Comparison of ENCODE assay signal across 1 cellular context in the genomic region with DNA sequence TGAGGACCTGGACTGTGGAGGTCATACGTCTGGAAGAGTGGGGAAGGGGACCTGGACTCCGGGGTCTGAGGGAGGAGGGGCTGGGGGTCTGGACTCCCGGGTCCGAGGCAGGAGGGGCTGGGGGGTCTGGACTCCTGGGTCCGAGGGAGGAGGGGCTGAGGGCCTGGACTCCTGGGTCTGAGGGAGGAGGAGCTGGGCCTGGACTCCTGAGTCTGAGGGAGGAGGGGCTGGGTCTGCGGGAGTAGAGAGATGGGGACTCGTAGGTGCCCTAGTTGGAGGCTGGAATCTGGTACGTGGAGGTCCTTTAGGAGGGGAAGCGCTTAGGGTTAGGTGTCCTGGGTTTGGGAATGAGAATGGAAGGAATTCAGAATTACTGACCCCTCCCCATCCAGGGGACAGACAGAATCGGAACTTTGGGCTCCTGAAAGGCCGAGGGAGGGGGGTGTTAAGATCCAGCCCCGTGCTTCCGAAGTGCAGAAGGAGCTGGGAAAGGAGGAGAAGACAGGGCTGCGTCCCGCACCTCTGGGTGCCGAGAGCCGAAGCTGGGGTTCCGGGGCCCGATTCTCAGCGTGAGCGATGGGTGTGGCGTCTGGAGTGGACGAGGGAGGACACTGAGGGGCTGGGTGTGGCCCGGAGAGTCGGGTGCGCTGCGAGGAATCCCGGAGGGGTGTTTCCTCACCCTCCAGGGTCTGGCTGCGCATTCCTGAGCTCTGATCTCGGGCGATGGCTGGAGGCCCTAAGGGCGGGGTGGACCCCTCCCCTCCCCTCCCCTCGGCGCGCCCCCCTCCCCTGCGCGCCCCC.
TF ChIP-seq lines count a peak whose summit lies in the region.

No MANE protein-coding gene starts in this region.

TF ChIP-seq in HepG2, 621 proteins besides CTCF, POLR2A, EP300 and RAD21 (continues in another document):
- TF ChIP-seq FOXA3 (CRISPR knock-in tag; IDR thresholded peaks at IDR 0.05) (no peak), TOE1 (CRISPR knock-in tag; IDR thresholded peaks at IDR 0.05) (no peak), ZNF891 (CRISPR knock-in tag; IDR thresholded peaks at IDR 0.05) (no peak), NBN (conservative IDR thresholded peaks at IDR 0.05) (no peak), ISL2 (CRISPR knock-in tag; IDR thresholded peaks at IDR 0.05) (no peak), HNRNPL (IDR thresholded peaks at IDR 0.05; ENCODE audit: low read depth, low read length) (no peak), ZNF747 (CRISPR knock-in tag; IDR thresholded peaks at IDR 0.05; ENCODE audit: borderline replicate concordance) (0 out of 2 replicates have a peak, but pooled peaks have one; percentile 34), ATAD3A (CRISPR knock-in tag; IDR thresholded peaks at IDR 0.05) (no peak), STAT5B (CRISPR knock-in tag; IDR thresholded peaks at IDR 0.05) (no peak), ZNF792 (CRISPR knock-in tag; IDR thresholded peaks at IDR 0.05) (no peak; the same call in 1 of the 2 replicates), ETV6 (CRISPR knock-in tag; conservative IDR thresholded peaks at IDR 0.05) (no peak), RFXANK (CRISPR knock-in tag; IDR thresholded peaks at IDR 0.05) (no peak), ZNF263 (CRISPR knock-in tag; IDR thresholded peaks at IDR 0.05) (peak; percentile 67; the same call in 1 of the 2 replicates), HOXD1 (CRISPR knock-in tag; IDR thresholded peaks at IDR 0.05) (0 out of 2 replicates have a peak, but pooled peaks have one; percentile 10), MYC (CRISPR knock-in tag; IDR thresholded peaks at IDR 0.05; ENCODE audit: borderline replicate concordance) (0 out of 2 replicates have a peak, but pooled peaks have one; percentile 18), SOX13 (IDR thresholded peaks at IDR 0.05) (no peak), SOX13 (CRISPR knock-in tag; conservative IDR thresholded peaks at IDR 0.05 in 1 of 2, IDR thresholded peaks at IDR 0.05 in 1 of 2) (peak in 1 of 2 experiments; percentile 96; a peak in 2 of 4 replicates), TMF1 (CRISPR knock-in tag; IDR thresholded peaks at IDR 0.05; ENCODE audit: low read depth) (no peak), ZNF619 (CRISPR knock-in tag; IDR thresholded peaks at IDR 0.05) (no peak), ZNF253 (CRISPR knock-in tag; IDR thresholded peaks at IDR 0.05; ENCODE audit: borderline replicate concordance) (no peak), YEATS2 (CRISPR knock-in tag; IDR thresholded peaks at IDR 0.05; ENCODE audit: borderline replicate concordance) (no peak), KAT8 (CRISPR knock-in tag; IDR thresholded peaks at IDR 0.05) (peak; percentile 9; the same call in 1 of the 2 replicates), ZNF605 (CRISPR knock-in tag; IDR thresholded peaks at IDR 0.05) (peak; percentile 25; the same call in 1 of the 2 replicates), ZSCAN22 (CRISPR knock-in tag; IDR thresholded peaks at IDR 0.05) (peak; percentile 98), ASH2L (IDR thresholded peaks at IDR 0.05; ENCODE audit: insufficient read length, low read depth, low read length) (peak; percentile 23), ZSCAN30 (CRISPR knock-in tag; IDR thresholded peaks at IDR 0.05) (no peak), ZNF766 (CRISPR knock-in tag; IDR thresholded peaks at IDR 0.05; ENCODE audit: borderline replicate concordance) (no peak), LCORL (IDR thresholded peaks at IDR 0.05) (no peak), LCORL (CRISPR knock-in tag; IDR thresholded peaks at IDR 0.05) (0 out of 2 replicates have a peak, but pooled peaks have one; percentile 3), HNRNPK (IDR thresholded peaks at IDR 0.05; ENCODE audit: low read depth, low read length, poor library complexity, severe bottlenecking) (no peak), AGO2 (optimal IDR thresholded peaks at IDR 0.05; ENCODE audit: low read depth, low read length) (peak; percentile 9), PHF8 (CRISPR knock-in tag; IDR thresholded peaks at IDR 0.05) (0 out of 2 replicates have a peak, but pooled peaks have one; percentile 3)
- TF ChIP-seq, protein P1, sequence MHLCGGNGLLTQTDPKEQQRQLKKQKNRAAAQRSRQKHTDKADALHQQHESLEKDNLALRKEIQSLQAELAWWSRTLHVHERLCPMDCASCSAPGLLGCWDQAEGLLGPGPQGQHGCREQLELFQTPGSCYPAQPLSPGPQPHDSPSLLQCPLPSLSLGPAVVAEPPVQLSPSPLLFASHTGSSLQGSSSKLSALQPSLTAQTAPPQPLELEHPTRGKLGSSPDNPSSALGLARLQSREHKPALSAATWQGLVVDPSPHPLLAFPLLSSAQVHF (CRISPR knock-in tag; IDR thresholded peaks at IDR 0.05): no peak
- TF ChIP-seq, protein P2, sequence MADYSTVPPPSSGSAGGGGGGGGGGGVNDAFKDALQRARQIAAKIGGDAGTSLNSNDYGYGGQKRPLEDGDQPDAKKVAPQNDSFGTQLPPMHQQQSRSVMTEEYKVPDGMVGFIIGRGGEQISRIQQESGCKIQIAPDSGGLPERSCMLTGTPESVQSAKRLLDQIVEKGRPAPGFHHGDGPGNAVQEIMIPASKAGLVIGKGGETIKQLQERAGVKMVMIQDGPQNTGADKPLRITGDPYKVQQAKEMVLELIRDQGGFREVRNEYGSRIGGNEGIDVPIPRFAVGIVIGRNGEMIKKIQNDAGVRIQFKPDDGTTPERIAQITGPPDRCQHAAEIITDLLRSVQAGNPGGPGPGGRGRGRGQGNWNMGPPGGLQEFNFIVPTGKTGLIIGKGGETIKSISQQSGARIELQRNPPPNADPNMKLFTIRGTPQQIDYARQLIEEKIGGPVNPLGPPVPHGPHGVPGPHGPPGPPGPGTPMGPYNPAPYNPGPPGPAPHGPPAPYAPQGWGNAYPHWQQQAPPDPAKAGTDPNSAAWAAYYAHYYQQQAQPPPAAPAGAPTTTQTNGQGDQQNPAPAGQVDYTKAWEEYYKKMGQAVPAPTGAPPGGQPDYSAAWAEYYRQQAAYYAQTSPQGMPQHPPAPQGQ (CRISPR knock-in tag; IDR thresholded peaks at IDR 0.05; ENCODE audit: borderline replicate concordance): no peak
- TF ChIP-seq, protein P3, sequence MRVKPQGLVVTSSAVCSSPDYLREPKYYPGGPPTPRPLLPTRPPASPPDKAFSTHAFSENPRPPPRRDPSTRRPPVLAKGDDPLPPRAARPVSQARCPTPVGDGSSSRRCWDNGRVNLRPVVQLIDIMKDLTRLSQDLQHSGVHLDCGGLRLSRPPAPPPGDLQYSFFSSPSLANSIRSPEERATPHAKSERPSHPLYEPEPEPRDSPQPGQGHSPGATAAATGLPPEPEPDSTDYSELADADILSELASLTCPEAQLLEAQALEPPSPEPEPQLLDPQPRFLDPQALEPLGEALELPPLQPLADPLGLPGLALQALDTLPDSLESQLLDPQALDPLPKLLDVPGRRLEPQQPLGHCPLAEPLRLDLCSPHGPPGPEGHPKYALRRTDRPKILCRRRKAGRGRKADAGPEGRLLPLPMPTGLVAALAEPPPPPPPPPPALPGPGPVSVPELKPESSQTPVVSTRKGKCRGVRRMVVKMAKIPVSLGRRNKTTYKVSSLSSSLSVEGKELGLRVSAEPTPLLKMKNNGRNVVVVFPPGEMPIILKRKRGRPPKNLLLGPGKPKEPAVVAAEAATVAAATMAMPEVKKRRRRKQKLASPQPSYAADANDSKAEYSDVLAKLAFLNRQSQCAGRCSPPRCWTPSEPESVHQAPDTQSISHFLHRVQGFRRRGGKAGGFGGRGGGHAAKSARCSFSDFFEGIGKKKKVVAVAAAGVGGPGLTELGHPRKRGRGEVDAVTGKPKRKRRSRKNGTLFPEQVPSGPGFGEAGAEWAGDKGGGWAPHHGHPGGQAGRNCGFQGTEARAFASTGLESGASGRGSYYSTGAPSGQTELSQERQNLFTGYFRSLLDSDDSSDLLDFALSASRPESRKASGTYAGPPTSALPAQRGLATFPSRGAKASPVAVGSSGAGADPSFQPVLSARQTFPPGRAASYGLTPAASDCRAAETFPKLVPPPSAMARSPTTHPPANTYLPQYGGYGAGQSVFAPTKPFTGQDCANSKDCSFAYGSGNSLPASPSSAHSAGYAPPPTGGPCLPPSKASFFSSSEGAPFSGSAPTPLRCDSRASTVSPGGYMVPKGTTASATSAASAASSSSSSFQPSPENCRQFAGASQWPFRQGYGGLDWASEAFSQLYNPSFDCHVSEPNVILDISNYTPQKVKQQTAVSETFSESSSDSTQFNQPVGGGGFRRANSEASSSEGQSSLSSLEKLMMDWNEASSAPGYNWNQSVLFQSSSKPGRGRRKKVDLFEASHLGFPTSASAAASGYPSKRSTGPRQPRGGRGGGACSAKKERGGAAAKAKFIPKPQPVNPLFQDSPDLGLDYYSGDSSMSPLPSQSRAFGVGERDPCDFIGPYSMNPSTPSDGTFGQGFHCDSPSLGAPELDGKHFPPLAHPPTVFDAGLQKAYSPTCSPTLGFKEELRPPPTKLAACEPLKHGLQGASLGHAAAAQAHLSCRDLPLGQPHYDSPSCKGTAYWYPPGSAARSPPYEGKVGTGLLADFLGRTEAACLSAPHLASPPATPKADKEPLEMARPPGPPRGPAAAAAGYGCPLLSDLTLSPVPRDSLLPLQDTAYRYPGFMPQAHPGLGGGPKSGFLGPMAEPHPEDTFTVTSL (CRISPR knock-in tag; IDR thresholded peaks at IDR 0.05; ENCODE audit: borderline replicate concordance): 0 out of 2 replicates have a peak, but pooled peaks have one; percentile 6
- TF ChIP-seq, protein P4, sequence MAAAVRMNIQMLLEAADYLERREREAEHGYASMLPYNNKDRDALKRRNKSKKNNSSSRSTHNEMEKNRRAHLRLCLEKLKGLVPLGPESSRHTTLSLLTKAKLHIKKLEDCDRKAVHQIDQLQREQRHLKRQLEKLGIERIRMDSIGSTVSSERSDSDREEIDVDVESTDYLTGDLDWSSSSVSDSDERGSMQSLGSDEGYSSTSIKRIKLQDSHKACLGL (CRISPR knock-in tag; IDR thresholded peaks at IDR 0.05): no peak
- TF ChIP-seq, protein P5, sequence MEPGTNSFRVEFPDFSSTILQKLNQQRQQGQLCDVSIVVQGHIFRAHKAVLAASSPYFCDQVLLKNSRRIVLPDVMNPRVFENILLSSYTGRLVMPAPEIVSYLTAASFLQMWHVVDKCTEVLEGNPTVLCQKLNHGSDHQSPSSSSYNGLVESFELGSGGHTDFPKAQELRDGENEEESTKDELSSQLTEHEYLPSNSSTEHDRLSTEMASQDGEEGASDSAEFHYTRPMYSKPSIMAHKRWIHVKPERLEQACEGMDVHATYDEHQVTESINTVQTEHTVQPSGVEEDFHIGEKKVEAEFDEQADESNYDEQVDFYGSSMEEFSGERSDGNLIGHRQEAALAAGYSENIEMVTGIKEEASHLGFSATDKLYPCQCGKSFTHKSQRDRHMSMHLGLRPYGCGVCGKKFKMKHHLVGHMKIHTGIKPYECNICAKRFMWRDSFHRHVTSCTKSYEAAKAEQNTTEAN (CRISPR knock-in tag; conservative IDR thresholded peaks at IDR 0.05): no peak
- TF ChIP-seq, protein P6, sequence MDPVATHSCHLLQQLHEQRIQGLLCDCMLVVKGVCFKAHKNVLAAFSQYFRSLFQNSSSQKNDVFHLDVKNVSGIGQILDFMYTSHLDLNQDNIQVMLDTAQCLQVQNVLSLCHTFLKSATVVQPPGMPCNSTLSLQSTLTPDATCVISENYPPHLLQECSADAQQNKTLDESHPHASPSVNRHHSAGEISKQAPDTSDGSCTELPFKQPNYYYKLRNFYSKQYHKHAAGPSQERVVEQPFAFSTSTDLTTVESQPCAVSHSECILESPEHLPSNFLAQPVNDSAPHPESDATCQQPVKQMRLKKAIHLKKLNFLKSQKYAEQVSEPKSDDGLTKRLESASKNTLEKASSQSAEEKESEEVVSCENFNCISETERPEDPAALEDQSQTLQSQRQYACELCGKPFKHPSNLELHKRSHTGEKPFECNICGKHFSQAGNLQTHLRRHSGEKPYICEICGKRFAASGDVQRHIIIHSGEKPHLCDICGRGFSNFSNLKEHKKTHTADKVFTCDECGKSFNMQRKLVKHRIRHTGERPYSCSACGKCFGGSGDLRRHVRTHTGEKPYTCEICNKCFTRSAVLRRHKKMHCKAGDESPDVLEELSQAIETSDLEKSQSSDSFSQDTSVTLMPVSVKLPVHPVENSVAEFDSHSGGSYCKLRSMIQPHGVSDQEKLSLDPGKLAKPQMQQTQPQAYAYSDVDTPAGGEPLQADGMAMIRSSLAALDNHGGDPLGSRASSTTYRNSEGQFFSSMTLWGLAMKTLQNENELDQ (CRISPR knock-in tag; IDR thresholded peaks at IDR 0.05; ENCODE audit: borderline replicate concordance): no peak
- TF ChIP-seq, protein P7, sequence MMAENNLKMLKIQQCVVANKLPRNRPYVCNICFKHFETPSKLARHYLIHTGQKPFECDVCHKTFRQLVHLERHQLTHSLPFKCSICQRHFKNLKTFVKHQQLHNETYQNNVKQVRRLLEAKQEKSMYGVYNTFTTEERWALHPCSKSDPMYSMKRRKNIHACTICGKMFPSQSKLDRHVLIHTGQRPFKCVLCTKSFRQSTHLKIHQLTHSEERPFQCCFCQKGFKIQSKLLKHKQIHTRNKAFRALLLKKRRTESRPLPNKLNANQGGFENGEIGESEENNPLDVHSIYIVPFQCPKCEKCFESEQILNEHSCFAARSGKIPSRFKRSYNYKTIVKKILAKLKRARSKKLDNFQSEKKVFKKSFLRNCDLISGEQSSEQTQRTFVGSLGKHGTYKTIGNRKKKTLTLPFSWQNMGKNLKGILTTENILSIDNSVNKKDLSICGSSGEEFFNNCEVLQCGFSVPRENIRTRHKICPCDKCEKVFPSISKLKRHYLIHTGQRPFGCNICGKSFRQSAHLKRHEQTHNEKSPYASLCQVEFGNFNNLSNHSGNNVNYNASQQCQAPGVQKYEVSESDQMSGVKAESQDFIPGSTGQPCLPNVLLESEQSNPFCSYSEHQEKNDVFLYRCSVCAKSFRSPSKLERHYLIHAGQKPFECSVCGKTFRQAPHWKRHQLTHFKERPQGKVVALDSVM (CRISPR knock-in tag; IDR thresholded peaks at IDR 0.05): no peak
- TF ChIP-seq, protein P8, sequence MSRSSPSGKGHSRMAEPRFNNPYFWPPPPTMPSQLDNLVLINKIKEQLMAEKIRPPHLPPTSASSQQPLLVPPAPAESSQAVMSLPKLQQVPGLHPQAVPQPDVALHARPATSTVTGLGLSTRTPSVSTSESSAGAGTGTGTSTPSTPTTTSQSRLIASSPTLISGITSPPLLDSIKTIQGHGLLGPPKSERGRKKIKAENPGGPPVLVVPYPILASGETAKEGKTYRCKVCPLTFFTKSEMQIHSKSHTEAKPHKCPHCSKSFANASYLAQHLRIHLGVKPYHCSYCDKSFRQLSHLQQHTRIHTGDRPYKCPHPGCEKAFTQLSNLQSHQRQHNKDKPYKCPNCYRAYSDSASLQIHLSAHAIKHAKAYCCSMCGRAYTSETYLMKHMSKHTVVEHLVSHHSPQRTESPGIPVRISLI (CRISPR knock-in tag; IDR thresholded peaks at IDR 0.05; ENCODE audit: borderline replicate concordance): no peak
- TF ChIP-seq, protein P9, sequence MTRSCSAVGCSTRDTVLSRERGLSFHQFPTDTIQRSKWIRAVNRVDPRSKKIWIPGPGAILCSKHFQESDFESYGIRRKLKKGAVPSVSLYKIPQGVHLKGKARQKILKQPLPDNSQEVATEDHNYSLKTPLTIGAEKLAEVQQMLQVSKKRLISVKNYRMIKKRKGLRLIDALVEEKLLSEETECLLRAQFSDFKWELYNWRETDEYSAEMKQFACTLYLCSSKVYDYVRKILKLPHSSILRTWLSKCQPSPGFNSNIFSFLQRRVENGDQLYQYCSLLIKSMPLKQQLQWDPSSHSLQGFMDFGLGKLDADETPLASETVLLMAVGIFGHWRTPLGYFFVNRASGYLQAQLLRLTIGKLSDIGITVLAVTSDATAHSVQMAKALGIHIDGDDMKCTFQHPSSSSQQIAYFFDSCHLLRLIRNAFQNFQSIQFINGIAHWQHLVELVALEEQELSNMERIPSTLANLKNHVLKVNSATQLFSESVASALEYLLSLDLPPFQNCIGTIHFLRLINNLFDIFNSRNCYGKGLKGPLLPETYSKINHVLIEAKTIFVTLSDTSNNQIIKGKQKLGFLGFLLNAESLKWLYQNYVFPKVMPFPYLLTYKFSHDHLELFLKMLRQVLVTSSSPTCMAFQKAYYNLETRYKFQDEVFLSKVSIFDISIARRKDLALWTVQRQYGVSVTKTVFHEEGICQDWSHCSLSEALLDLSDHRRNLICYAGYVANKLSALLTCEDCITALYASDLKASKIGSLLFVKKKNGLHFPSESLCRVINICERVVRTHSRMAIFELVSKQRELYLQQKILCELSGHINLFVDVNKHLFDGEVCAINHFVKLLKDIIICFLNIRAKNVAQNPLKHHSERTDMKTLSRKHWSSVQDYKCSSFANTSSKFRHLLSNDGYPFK (CRISPR knock-in tag; IDR thresholded peaks at IDR 0.05; ENCODE audit: borderline replicate concordance): no peak
